ENCODE assay signal across 8 cellular contexts in the genomic region with DNA sequence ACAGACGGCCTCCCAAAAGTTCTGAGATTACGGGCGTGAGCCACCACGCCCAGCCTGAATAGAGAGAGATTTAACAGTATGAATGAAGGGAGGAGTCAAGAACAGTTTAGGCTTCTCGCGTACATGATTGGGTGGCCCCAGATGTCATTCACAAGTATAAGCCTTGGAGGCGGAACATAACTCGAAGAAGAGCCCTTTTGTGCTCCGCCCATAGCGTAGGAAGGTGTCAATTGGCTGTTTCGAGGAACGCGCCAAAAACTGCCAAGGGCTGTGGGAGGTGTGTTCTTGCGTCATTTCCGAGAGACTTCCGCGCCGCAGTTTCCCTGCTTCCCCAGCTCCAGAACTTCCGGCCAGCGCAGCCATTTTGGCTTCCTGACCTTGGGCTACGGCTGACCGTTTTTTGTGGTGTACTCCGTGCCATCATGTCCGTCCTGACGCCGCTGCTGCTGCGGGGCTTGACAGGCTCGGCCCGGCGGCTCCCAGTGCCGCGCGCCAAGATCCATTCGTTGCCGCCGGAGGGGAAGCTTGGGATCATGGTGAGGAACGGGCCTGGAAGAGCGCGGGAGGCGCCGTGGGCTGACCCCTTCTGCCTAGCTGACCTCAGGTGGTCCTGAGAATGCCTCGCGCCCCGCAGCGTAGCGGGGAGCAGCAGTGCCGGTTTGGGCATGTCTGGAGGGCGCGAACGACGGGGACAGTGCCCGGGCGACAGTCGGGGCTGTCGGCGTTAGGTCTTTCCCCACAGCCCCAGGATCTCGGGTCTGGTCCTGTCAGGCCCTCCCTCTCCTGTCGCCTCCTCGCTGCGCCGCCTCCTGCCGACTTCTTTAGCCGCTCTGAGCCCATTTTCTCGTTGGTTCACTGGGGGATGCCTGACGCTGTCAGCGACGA. TPM values are rescaled to one million over a fixed set of nuclear protein-coding genes. Genes with fewer than 3 reads are reported as not detected.
DNase-seq lines count a peak whose midpoint lies in the region; ATAC-seq and TF ChIP-seq lines count a peak whose summit lies in the region.

A gene with protein sequence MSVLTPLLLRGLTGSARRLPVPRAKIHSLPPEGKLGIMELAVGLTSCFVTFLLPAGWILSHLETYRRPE (plus strand): TSS at position 362 of the 885 bp plus-strand sequence. CDS start 61 bp downstream, at position 423.

- H3K4me2 ChIP-seq in PC-3 (ENCODE audit: low read length) = peak within 1 kb of the TSS; percentile 95

- no peak for TF ChIP-seq RAD21 in Ishikawa (IDR thresholded peaks at IDR 0.05; ENCODE audit: low read depth)

- H3K9me2 ChIP-seq in PC-3 (replicated peaks; ENCODE audit: low read length) = no peaks in the 10 kb centered on the region

- 0 out of 2 replicates have a peak, but pooled peaks have one; percentile 14 for TF ChIP-seq CTCF in PC-3 (conservative IDR thresholded peaks at IDR 0.05; ENCODE audit: low read depth, low read length)
- peak; percentile 8 for TF ChIP-seq CTCF in epithelial cell of esophagus (IDR thresholded peaks at IDR 0.05; ENCODE audit: insufficient read depth, low read depth, low read length, missing control alignments)

- peaks cover 13% of the 10 kb centered on the region for H3K36me3 ChIP-seq in PC-3 (ENCODE audit: low read depth, low read length)

- H3K9me3 ChIP-seq in PC-3 (ENCODE audit: low read length) (no peaks in the 10 kb centered on the region), mononuclear cell (ENCODE audit: low read depth, low read length) (no peaks in the 10 kb centered on the region)

- H3K27me3 ChIP-seq in PC-3 (ENCODE audit: low read length) = no peaks in the 10 kb centered on the region
- H3K27me3 ChIP-seq in mononuclear cell (ENCODE audit: insufficient read depth, low read length) = no peaks in the 10 kb centered on the region

- intact Hi-C loops in PC-3 (cut with micrococcal nuclease) = no loop called here

- peak within 1 kb of the TSS; percentile 99 for H3K9ac ChIP-seq in PC-3 (ENCODE audit: low read length)

- H3K27ac ChIP-seq in PC-3 (ENCODE audit: low read length) = peak within 1 kb of the TSS; percentile 88

- H3K4me3 ChIP-seq in PC-3 (ENCODE audit: low read length) (peak within 1 kb of the TSS; percentile 98), epithelial cell of esophagus (ENCODE audit: low read length) (peak within 1 kb of the TSS; percentile 96), mononuclear cell (ENCODE audit: low read length) (peak within 1 kb of the TSS; percentile 99)

- CTCF ChIA-PET in PC-3 (lab: Charles Lee) = no interaction called here

- no peaks in the 10 kb centered on the region for H3F3A ChIP-seq in PC-3 (ENCODE audit: low read length, unreplicated experiment)

- H3K79me2 ChIP-seq in PC-3 (ENCODE audit: low read length) = peaks cover 50% of the 10 kb centered on the region

- H3K4me1 ChIP-seq in PC-3 (ENCODE audit: insufficient read depth, low read length) (peaks cover 10% of the 10 kb centered on the region), mononuclear cell (ENCODE audit: insufficient read depth, low read length) (peaks cover 33% of the 10 kb centered on the region)

- ATAC-seq in GM21576 (IDR thresholded peaks at IDR 0.05; ENCODE audit: unreplicated experiment) (peak; percentile 97), PC-3 (peak; percentile 98)

- peaks cover 11% of the 10 kb centered on the region for H4K20me1 ChIP-seq in PC-3 (ENCODE audit: low read length)

- DNase-seq in DMS153 (lab: John Stamatoyannopoulos, UW) = peak; percentile 99
- peak; percentile 100 for DNase-seq in PC-3
- peak; percentile 90 for DNase-seq in activated T-cell treated with anti-CD3 and anti-CD28 coated beads for 48 hours (ENCODE audit: low read depth)
- peak; percentile 100 for DNase-seq in epithelial cell of esophagus (ENCODE audit: low read depth)
- DNase-seq in stimulated activated CD8-positive, alpha-beta memory T cell treated with anti-CD3 and anti-CD28 coated beads, Interleukin-4, amount 100 ng/mL, for 1 hour (ENCODE audit: low read depth in 2 of 2, low spot score in 1 of 2) = peak; percentile 82 to 91

- POLR2A ChIA-PET in PC-3 (lab: Charles Lee; ENCODE audit: unreplicated experiment) = no interaction called here

- no peak for TF ChIP-seq EP300 in Ishikawa (IDR thresholded peaks at IDR 0.05; ENCODE audit: borderline replicate concordance)

- peak within 1 kb of the TSS; percentile 90 for H2AFZ ChIP-seq in PC-3 (ENCODE audit: low read length)

- TSS peak; percentile 71 for BruUV-seq in PC-3 (replicated peaks; lab: Mats Ljungman, UMichigan)

TF ChIP-seq in Ishikawa, 13 proteins besides CTCF, POLR2A, EP300 and RAD21:
- TF ChIP-seq TCF12 (IDR thresholded peaks at IDR 0.05; ENCODE audit: low read depth) (peak; percentile 71; the same call in 1 of the 2 replicates), ZBTB7A (IDR thresholded peaks at IDR 0.05; ENCODE audit: low read depth) (no peak), NFIC (IDR thresholded peaks at IDR 0.05) (peak; percentile 23; the same call in 1 of the 2 replicates), TEAD4 (IDR thresholded peaks at IDR 0.05) (peak; percentile 57), USF1 (IDR thresholded peaks at IDR 0.05) (no peak), CEBPB (IDR thresholded peaks at IDR 0.05) (peak; percentile 67), CREB1 (IDR thresholded peaks at IDR 0.05; ENCODE audit: low read depth) (peak; percentile 90), REST (IDR thresholded peaks at IDR 0.05; ENCODE audit: low read depth) (no peak), FOXM1 (IDR thresholded peaks at IDR 0.05; ENCODE audit: borderline replicate concordance, low read depth) (peak; percentile 97), EGR1 (IDR thresholded peaks at IDR 0.05) (0 out of 2 replicates have a peak, but pooled peaks have one; percentile 10), TAF1 (IDR thresholded peaks at IDR 0.05; ENCODE audit: low read depth) (peak; percentile 90), YY1 (IDR thresholded peaks at IDR 0.05; ENCODE audit: low read depth) (peak; percentile 97)
- TF ChIP-seq, protein P1, sequence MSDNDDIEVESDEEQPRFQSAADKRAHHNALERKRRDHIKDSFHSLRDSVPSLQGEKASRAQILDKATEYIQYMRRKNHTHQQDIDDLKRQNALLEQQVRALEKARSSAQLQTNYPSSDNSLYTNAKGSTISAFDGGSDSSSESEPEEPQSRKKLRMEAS (IDR thresholded peaks at IDR 0.05) = peak; percentile 35; the same call in 1 of the 2 replicates

RNA-seq across cellular contexts. Expression of the gene that starts here (rescaled TPM):
- total RNA-seq in PC-3 (2014; rRNA removed) (1,480 and 1,500 TPM in 2 replicates), mononuclear cell (173 TPM)

Comparison
In these comparisons a context has a peak if more than half of its experiments do, and no peak if none do; other contexts are left out.
1. Peak in every context shown above with its lines: DNase-seq, ATAC-seq, H3K4me3 ChIP-seq and H3K27ac ChIP-seq.